Comparison of ENCODE assay signal across 7 cellular contexts in genomic region chr11:64996327-64996709, GRCh38. TPM values are rescaled to one million over a fixed set of nuclear protein-coding genes. Genes with fewer than 3 reads are reported as not detected.
DNase-seq lines count a peak whose midpoint lies in the region; ATAC-seq and TF ChIP-seq lines count a peak whose summit lies in the region.
"Had no signal": no experiment of that assay in that cellular context is flagged by ENCODE, and none has a peak within 500 bp of the region (broad histone marks: within the 10 kb centered on the region; RNA-seq: fewer than 3 reads in every experiment).

No MANE protein-coding gene starts in this region.

- peaks cover 6% of the 10 kb centered on the region for H3K27me3 Mint-ChIP-seq in activated CD4-positive, alpha-beta T cell treated with anti-CD3 and anti-CD28 coated beads, Interleukin-2, amount 10 ng/mL, durations not matched to agents 7 days and 5 days

- no peak for DNase-seq in activated CD4-positive, alpha-beta T cell treated with anti-CD3 and anti-CD28 coated beads, Interleukin-2, amount 10 ng/mL, durations not matched to agents 7 days and 5 days
- DNase-seq in activated CD4-positive, alpha-beta T cell treated with anti-CD3 and anti-CD28 coated beads, Interleukin-2, amount 50 U/mL, for 48 hours = no peak
- DNase-seq in transverse colon (no peak), ecto neural progenitor cell (ENCODE audit: low spot score) (no peak)

- H3K27me3 ChIP-seq in iPS-20b (ENCODE audit: insufficient read depth, low read length) (no peaks in the 10 kb centered on the region), transverse colon (no peaks in the 10 kb centered on the region)

- H3K9me3 ChIP-seq in iPS-20b (ENCODE audit: insufficient read depth, low read depth, low read length) (no peaks in the 10 kb centered on the region), transverse colon (no peaks in the 10 kb centered on the region)

- peaks cover 24% of the 10 kb centered on the region for H3K4me1 Mint-ChIP-seq in activated CD4-positive, alpha-beta T cell treated with anti-CD3 and anti-CD28 coated beads, Interleukin-2, amount 10 ng/mL, durations not matched to agents 7 days and 5 days

- H3K4me1 ChIP-seq in iPS-20b (ENCODE audit: insufficient read depth, low read length) (no peaks in the 10 kb centered on the region), transverse colon (peaks cover 22 to 51% (median 38%) of the 10 kb centered on the region in 4 donors)

- intact Hi-C loops in transverse colon (cut with DNase I; ENCODE audit: low total_unique reads) = loop anchor here (5.0 kb wide), 1 partner anchor 69 kb away; no protein-coding TSS in a partner anchor

- no peak for TF ChIP-seq EP300 in transverse colon (IDR thresholded peaks at IDR 0.05; ENCODE audit: low read depth)

- TF ChIP-seq CTCF in transverse colon (IDR thresholded peaks at IDR 0.05) = no peak

- peak overlapping the region; percentile 61 for H3K27ac Mint-ChIP-seq in activated CD4-positive, alpha-beta T cell treated with anti-CD3 and anti-CD28 coated beads, Interleukin-2, amount 10 ng/mL, durations not matched to agents 7 days and 5 days
- H3K27ac Mint-ChIP-seq: activated naive CD8-positive, alpha-beta T cell had no signal

- H3K9ac ChIP-seq in iPS-20b (ENCODE audit: low read depth, low read length) = peak overlapping the region; percentile 33; the same call in 1 of the 2 replicates

- POLR2A ChIA-PET in activated CD4-positive, alpha-beta T cell treated with anti-CD3 and anti-CD28 coated beads, Interleukin-2, amount 10 ng/mL, durations not matched to agents 7 days and 5 days (lab: Charles Lee) = no interaction called here

- H3K9me3 Mint-ChIP-seq in activated CD4-positive, alpha-beta T cell treated with anti-CD3 and anti-CD28 coated beads, Interleukin-2, amount 10 ng/mL, durations not matched to agents 7 days and 5 days = no peaks in the 10 kb centered on the region

- H3K36me3 ChIP-seq in iPS-20b (ENCODE audit: insufficient read depth, low read depth, low read length) (no peaks in the 10 kb centered on the region), transverse colon (peaks cover 0 to 10% (median 0%) of the 10 kb centered on the region in 4 donors)

- H3K4me3 ChIP-seq in iPS-20b (ENCODE audit: low read length) = peak overlapping the region; percentile 38; the same call in 1 of the 2 replicates
- H3K4me3 ChIP-seq in transverse colon = peak overlapping the region; percentile 0 to 63 (median 46)

- peak overlapping the region; percentile 38 for H3K4me3 Mint-ChIP-seq in activated CD4-positive, alpha-beta T cell treated with anti-CD3 and anti-CD28 coated beads, Interleukin-2, amount 10 ng/mL, durations not matched to agents 7 days and 5 days
- H3K4me3 Mint-ChIP-seq: activated naive CD8-positive, alpha-beta T cell had no signal

- 24 to 39% methylated on average over 9 to 11 of the region's 11 CpGs for WGBS in transverse colon (ENCODE audit: low coverage in 1 of 2), 2 donors

- CTCF ChIA-PET in activated CD4-positive, alpha-beta T cell treated with anti-CD3 and anti-CD28 coated beads, Interleukin-2, amount 10 ng/mL, durations not matched to agents 7 days and 5 days (lab: Charles Lee) = interaction anchor here (0.8 to 1.9 kb wide), 9 partner anchors 9 to 229 kb away, joined by 3 to 16 read pairs (median 3); partner anchors contain the start of gene ARL2

- in situ Hi-C loops in transverse colon (cut with MboI; ENCODE audit: low pct_ligation_motif_present in 1 of 4, low pct_unique_long_range_greater_than_20kb in 1 of 4, low sequenced_read_pairs in 3 of 4) = no loop called here

- H3K36me3 Mint-ChIP-seq in activated CD4-positive, alpha-beta T cell treated with anti-CD3 and anti-CD28 coated beads, Interleukin-2, amount 10 ng/mL, durations not matched to agents 7 days and 5 days (ENCODE audit: low read depth) = no peaks in the 10 kb centered on the region
- H3K36me3 Mint-ChIP-seq: activated naive CD8-positive, alpha-beta T cell had no signal

- H3K27ac ChIP-seq in iPS-20b (ENCODE audit: low read length) (no peak overlapping the region), transverse colon (peak overlapping the region; percentile 75 to 89 (median 88))

- no peak for ATAC-seq in GM21529 (IDR thresholded peaks at IDR 0.05; ENCODE audit: unreplicated experiment)

- no peak for TF ChIP-seq POLR2A in transverse colon (IDR thresholded peaks at IDR 0.05)

RNA-seq across cellular contexts. Expression of gene BATF2, which starts 0.5 kb away (rescaled TPM):
- total RNA-seq in activated CD4-positive, alpha-beta T cell treated with anti-CD3 and anti-CD28 coated beads, Interleukin-2, amount 10 ng/mL, durations not matched to agents 7 days and 5 days = under 1 TPM in 1 of 2 experiments, not detected in 1; 0.10 TPM
- 10 to 100 TPM in 3 of 4 donors, 1 to 10 TPM in 1; 4.0 to 13.9 (median 11.2) TPM for total RNA-seq in transverse colon

RNA-seq across cellular contexts. Expression of gene ARL2, which starts 17.6 kb away (rescaled TPM):
- 10 to 100 TPM; 62.4 to 65.3 TPM for total RNA-seq in activated CD4-positive, alpha-beta T cell treated with anti-CD3 and anti-CD28 coated beads, Interleukin-2, amount 10 ng/mL, durations not matched to agents 7 days and 5 days
- total RNA-seq in transverse colon = 100 to 1,000 TPM in 1 of 4 donors, 10 to 100 TPM in 3; 28.4 to 147 (median 85.8) TPM

RNA-seq across cellular contexts. Expression of gene MAJIN, which starts 24.4 kb away (rescaled TPM):
- total RNA-seq in activated CD4-positive, alpha-beta T cell treated with anti-CD3 and anti-CD28 coated beads, Interleukin-2, amount 10 ng/mL, durations not matched to agents 7 days and 5 days = under 1 TPM; 0.20 to 0.54 TPM
- total RNA-seq in transverse colon = not detected

RNA-seq across cellular contexts. Expression of gene SNX15, which starts 30.9 kb away (rescaled TPM):
- 10 to 100 TPM; 28.3 to 34.8 TPM for total RNA-seq in activated CD4-positive, alpha-beta T cell treated with anti-CD3 and anti-CD28 coated beads, Interleukin-2, amount 10 ng/mL, durations not matched to agents 7 days and 5 days
- total RNA-seq in transverse colon = 10 to 100 TPM in 3 of 4 donors, 1 to 10 TPM in 1; 1.9 to 53.3 (median 35.9) TPM

RNA-seq across cellular contexts. Expression of gene SAC3D1, which starts 44.7 kb away (rescaled TPM):
- total RNA-seq in activated CD4-positive, alpha-beta T cell treated with anti-CD3 and anti-CD28 coated beads, Interleukin-2, amount 10 ng/mL, durations not matched to agents 7 days and 5 days = 10 to 100 TPM; 35.9 to 40.5 TPM
- total RNA-seq in transverse colon = 100 to 1,000 TPM in 1 of 4 donors, 10 to 100 TPM in 2, 1 to 10 TPM in 1; 3.7 to 105 (median 12.9) TPM

Comparison
In these comparisons a context has a peak if more than half of its experiments do, and no peak if none do; other contexts are left out.
1. RNA of gene BATF2, which starts 0.5 kb away (total RNA-seq): 4.0 to 13.9 TPM in transverse colon; 0.10 TPM in activated CD4-positive, alpha-beta T cell treated with anti-CD3 and anti-CD28 coated beads, Interleukin-2, amount 10 ng/mL, durations not matched to agents 7 days and 5 days; every median in the first group is over 4 times any median in the second.